Comparison of ENCODE assay signal across 11 cellular contexts in genomic region chr5:55923873-55924500, GRCh38.
DNase-seq lines count a peak whose midpoint lies in the region; ATAC-seq, FAIRE-seq and TF ChIP-seq lines count a peak whose summit lies in the region.
"Had no signal": no experiment of that assay in that cellular context is flagged by ENCODE, and none has a peak within 500 bp of the region (broad histone marks: within the 10 kb centered on the region; RNA-seq: fewer than 3 reads in every experiment).

No MANE protein-coding gene starts in this region.

- ATAC-seq in K562, result peak; percentile 22; the same call in 2 of the 3 replicates

- H4K91ac ChIP-seq in H9 (ENCODE audit: insufficient read length, low read depth, low read length), result no peak overlapping the region
- peak overlapping the region; percentile 32 for H4K91ac ChIP-seq in trophoblast cell (ENCODE audit: low read depth, low read length)

- no peak for TF ChIP-seq EP300 in K562 (IDR thresholded peaks at IDR 0.05; ENCODE audit: low read length)

- BruUV-seq in K562 (replicated peaks; lab: Mats Ljungman, UMichigan), result no TSS peak

- H2BK12ac ChIP-seq in H9 (ENCODE audit: insufficient read length, low read depth, low read length) (no peak overlapping the region), trophoblast cell (ENCODE audit: low read length) (peak overlapping the region; percentile 23)

- H3K18ac ChIP-seq in H9 (ENCODE audit: insufficient read length, low read depth, low read length) (peak overlapping the region; percentile 4), trophoblast cell (ENCODE audit: low read length) (no peak overlapping the region)

- H3K27ac Mint-ChIP-seq in activated CD4-positive, alpha-beta memory T cell treated with anti-CD3 and anti-CD28 coated beads, Interleukin-2, amount 10 ng/mL, durations not matched to agents 7 days and 5 days, result no peak overlapping the region
- H3K27ac Mint-ChIP-seq in activated CD4-positive, alpha-beta memory T cell treated with anti-CD3 and anti-CD28 coated beads for 36 hours, result no peak overlapping the region
- no peak overlapping the region; a peak in 1 of 7 replicates for H3K27ac Mint-ChIP-seq in H9

- no peak overlapping the region for H2BK15ac ChIP-seq in H9 (ENCODE audit: low read depth, low read length)

- H3K14ac ChIP-seq in H9 (ENCODE audit: insufficient read depth, low read length) (no peak overlapping the region), trophoblast cell (ENCODE audit: low read length) (no peak overlapping the region)

- no peak overlapping the region for H3K56ac ChIP-seq in H9 (ENCODE audit: insufficient read length, low read depth, low read length)

- H3K79me2 ChIP-seq in H9 (ENCODE audit: insufficient read depth, low read length) (no peaks in the 10 kb centered on the region), K562 (ENCODE audit: control insufficient read depth, insufficient read depth, low read length) (no peaks in the 10 kb centered on the region), trophoblast cell (ENCODE audit: control insufficient read depth, insufficient read depth, low read length, poor library complexity) (no peaks in the 10 kb centered on the region)
- H3K79me2 ChIP-seq: hepatocyte had no signal

- no peaks in the 10 kb centered on the region for H3K9me3 Mint-ChIP-seq in activated CD4-positive, alpha-beta memory T cell treated with anti-CD3 and anti-CD28 coated beads, Interleukin-2, amount 10 ng/mL, durations not matched to agents 7 days and 5 days
- no peaks in the 10 kb centered on the region for H3K9me3 Mint-ChIP-seq in activated CD4-positive, alpha-beta memory T cell treated with anti-CD3 and anti-CD28 coated beads for 36 hours
- no peaks in the 10 kb centered on the region for H3K9me3 Mint-ChIP-seq in H9

- H3T11ph ChIP-seq in H9 (ENCODE audit: low read length), result no peak overlapping the region

- H3K23me2 ChIP-seq in H9 (ENCODE audit: insufficient read length, low read depth, low read length, poor library complexity, severe bottlenecking), result no peaks in the 10 kb centered on the region

- no peaks in the 10 kb centered on the region for H3K36me3 ChIP-seq in K562 (ENCODE audit: control insufficient read depth, insufficient read depth, low read length)
- no peaks in the 10 kb centered on the region for H3K36me3 ChIP-seq in trophoblast cell (ENCODE audit: control insufficient read depth in 1 of 2, insufficient read depth in 2 of 2, low read length in 2 of 2)

- H3K9ac ChIP-seq in H9 (ENCODE audit: extremely low read depth, insufficient read length, low read length) (no peak overlapping the region), K562 (ENCODE audit: insufficient read depth in 1 of 2, low read depth in 2 of 2, low read length in 2 of 2) (no peak overlapping the region), trophoblast cell (ENCODE audit: low read length) (no peak overlapping the region)

- H3K9me3 ChIP-seq in H9 (ENCODE audit: control insufficient read depth, low read depth, low read length) (no peaks in the 10 kb centered on the region), K562 (replicated peaks; ENCODE audit: control insufficient read depth, insufficient read depth, low read depth, low read length) (no peaks in the 10 kb centered on the region), trophoblast cell (ENCODE audit: insufficient read depth, low read depth, low read length) (no peaks in the 10 kb centered on the region)

- no peak for FAIRE-seq in K562 (lab: Jason Lieb, UNC)

- H3K4me2 ChIP-seq in H9 (ENCODE audit: insufficient read depth, insufficient read length, low read length) (no peak overlapping the region), K562 (ENCODE audit: insufficient read depth, low read length) (no peak overlapping the region), trophoblast cell (ENCODE audit: low read length) (no peak overlapping the region)

- peaks cover 29% of the 10 kb centered on the region for H3K4me1 Mint-ChIP-seq in activated CD4-positive, alpha-beta memory T cell treated with anti-CD3 and anti-CD28 coated beads, Interleukin-2, amount 10 ng/mL, durations not matched to agents 7 days and 5 days
- peaks cover 21% of the 10 kb centered on the region for H3K4me1 Mint-ChIP-seq in activated CD4-positive, alpha-beta memory T cell treated with anti-CD3 and anti-CD28 coated beads for 36 hours (ENCODE audit: low read depth)
- H3K4me1 Mint-ChIP-seq in H9, result peaks cover 11 to 13% of the 10 kb centered on the region in 2 experiments; a peak in 3 of 4 replicates

- H2BK5ac ChIP-seq in H9 (ENCODE audit: insufficient read length, low read length) (no peak overlapping the region), trophoblast cell (ENCODE audit: low read depth, low read length, poor library complexity) (no peak overlapping the region)

- H3K27me3 ChIP-seq in H9 (ENCODE audit: insufficient read depth, low read length), result no peaks in the 10 kb centered on the region
- H3K27me3 ChIP-seq in K562 (ENCODE audit: control insufficient read depth in 2 of 2, insufficient read depth in 2 of 2, low read length in 2 of 2), result peaks cover 3 to 34% of the 10 kb centered on the region in 2 experiments; a peak in 2 of 5 replicates
- no peaks in the 10 kb centered on the region for H3K27me3 ChIP-seq in trophoblast cell (ENCODE audit: insufficient read depth, low read length)
- H3K27me3 ChIP-seq: hepatocyte had no signal

- no peak overlapping the region for H3K27ac ChIP-seq in H9 (ENCODE audit: insufficient read length, low read depth, low read length)
- no peak overlapping the region for H3K27ac ChIP-seq in K562 (ENCODE audit: extremely low read depth, low read depth, low read length)
- no peak overlapping the region for H3K27ac ChIP-seq in trophoblast cell (ENCODE audit: low read depth, low read length)
- H3K27ac ChIP-seq: hepatocyte had no signal

- CTCF ChIA-PET in activated CD4-positive, alpha-beta memory T cell treated with anti-CD3 and anti-CD28 coated beads, Interleukin-2, amount 10 ng/mL, durations not matched to agents 7 days and 5 days (lab: Charles Lee), result interaction anchor here (0.6 to 1.4 kb wide), 3 partner anchors 9 to 1073 kb away, joined by 4 to 7 read pairs (median 6); no protein-coding TSS in a partner anchor
- CTCF ChIA-PET in activated CD4-positive, alpha-beta memory T cell treated with anti-CD3 and anti-CD28 coated beads for 36 hours (lab: Charles Lee), result interaction anchor here (0.6 to 3.1 kb wide), 3 partner anchors 13 to 416 kb away, joined by 3 to 23 read pairs (median 7); no protein-coding TSS in a partner anchor
- CTCF ChIA-PET in K562 (lab: Yijun Ruan, JAX; ENCODE audit: low intra/inter-chr PET ratio), result no interaction called here

- H4K20me1 ChIP-seq in H9 (ENCODE audit: control insufficient read depth, insufficient read depth, insufficient read length) (no peaks in the 10 kb centered on the region), K562 (replicated peaks; ENCODE audit: control insufficient read depth, insufficient read depth, low read length) (peaks cover 9% of the 10 kb centered on the region)

- no peak for DNase-seq in activated CD4-positive, alpha-beta memory T cell treated with anti-CD3 and anti-CD28 coated beads, Interleukin-2, amount 10 ng/mL, durations not matched to agents 7 days and 5 days
- no peak for DNase-seq in activated CD4-positive, alpha-beta memory T cell treated with anti-CD3 and anti-CD28 coated beads for 36 hours
- no peak for DNase-seq in H9
- no peak for DNase-seq in K562 (ENCODE audit: extremely low read depth in 1 of 4, low spot score in 3 of 4)
- DNase-seq in trophoblast cell, result no peak
- no peak for DNase-seq in H4 (ENCODE audit: low spot score)
- no peak for DNase-seq in NCI-H524 (lab: John Stamatoyannopoulos, UW)
- DNase-seq in activated CD4-positive, CD25-positive, alpha-beta regulatory T cell treated with anti-CD3 and anti-CD28 coated beads, Interleukin-2, amount 50 U/mL, for 72 hours, result no peak
- DNase-seq: NCI-H446; stimulated activated CD4-positive, alpha-beta T cell treated with anti-CD3 and anti-CD28 coated beads, Interleukin-12 subunit alpha, Interleukin-12 subunit beta, amount 100 ng/mL, for 4 hours had no signal

- no peaks in the 10 kb centered on the region for H3K4me1 ChIP-seq in H9 (ENCODE audit: insufficient read depth, low read length)
- peaks cover 4 to 7% of the 10 kb centered on the region in 2 experiments; a peak in 3 of 5 replicates for H3K4me1 ChIP-seq in K562 (replicated peaks in 1 of 2; ENCODE audit: control insufficient read depth in 2 of 2, insufficient read depth in 2 of 2, low read length in 2 of 2)
- H3K4me1 ChIP-seq in trophoblast cell (ENCODE audit: control insufficient read depth in 1 of 2, insufficient read depth in 2 of 2, low read length in 2 of 2), result peaks cover 4% of the 10 kb centered on the region in 2 experiments

- TF ChIP-seq RAD21 in K562 (CRISPR knock-in tag; conservative IDR thresholded peaks at IDR 0.05 in 1 of 2, IDR thresholded peaks at IDR 0.05 in 1 of 2), result no peak

- H3K9me1 ChIP-seq in K562 (ENCODE audit: control insufficient read depth, insufficient read depth, low read length), result no peaks in the 10 kb centered on the region

- TF ChIP-seq CTCF in H9 (conservative IDR thresholded peaks at IDR 0.05), result no peak
- no peak for TF ChIP-seq CTCF in K562 (IDR thresholded peaks at IDR 0.05 in 2 of 3, conservative IDR thresholded peaks at IDR 0.05 in 1 of 3; ENCODE audit: insufficient read depth in 2 of 3, low read depth in 1 of 3, low read length in 3 of 3)

- no CpG with 5 or more reads among the region's 9 CpGs for WGBS in H9 (ENCODE audit: extremely low coverage, insufficient read length, low lambda C conversion rate)
- WGBS in K562 (ENCODE audit: insufficient coverage, low coverage, missing lambda C conversion rate), result 36% methylated on average over 9 of the region's 9 CpGs
- no CpG with 5 or more reads among the region's 9 CpGs for WGBS in trophoblast cell (ENCODE audit: extremely low coverage, insufficient coverage, insufficient read length)

- TF ChIP-seq POLR2A in K562 (conservative IDR thresholded peaks at IDR 0.05), result no peak

- no peak overlapping the region for H4K5ac ChIP-seq in H9 (ENCODE audit: insufficient read length, low read depth, low read length)

- no peaks in the 10 kb centered on the region for H3K36me3 Mint-ChIP-seq in activated CD4-positive, alpha-beta memory T cell treated with anti-CD3 and anti-CD28 coated beads, Interleukin-2, amount 10 ng/mL, durations not matched to agents 7 days and 5 days (ENCODE audit: low read depth)
- H3K36me3 Mint-ChIP-seq in activated CD4-positive, alpha-beta memory T cell treated with anti-CD3 and anti-CD28 coated beads for 36 hours, result no peaks in the 10 kb centered on the region
- no peaks in the 10 kb centered on the region for H3K36me3 Mint-ChIP-seq in H9 (ENCODE audit: insufficient read depth in 1 of 3, low read depth in 3 of 3)

- no peak overlapping the region for H2BK20ac ChIP-seq in H9 (ENCODE audit: low read depth, low read length, poor library complexity, severe bottlenecking)

- H3K4ac ChIP-seq in H9 (ENCODE audit: low read depth, low read length), result no peak overlapping the region
- H3K4ac ChIP-seq in trophoblast cell (ENCODE audit: low read depth, low read length), result no peak overlapping the region

- H3K27me3 Mint-ChIP-seq in activated CD4-positive, alpha-beta memory T cell treated with anti-CD3 and anti-CD28 coated beads, Interleukin-2, amount 10 ng/mL, durations not matched to agents 7 days and 5 days, result no peaks in the 10 kb centered on the region
- H3K27me3 Mint-ChIP-seq in activated CD4-positive, alpha-beta memory T cell treated with anti-CD3 and anti-CD28 coated beads for 36 hours, result no peaks in the 10 kb centered on the region
- no peaks in the 10 kb centered on the region for H3K27me3 Mint-ChIP-seq in H9 (ENCODE audit: low read depth)

- H3K23ac ChIP-seq in H9 (ENCODE audit: insufficient read length, low read depth, low read length) (no peak overlapping the region), trophoblast cell (ENCODE audit: low read length) (no peak overlapping the region)

- H2AK5ac ChIP-seq in H9 (ENCODE audit: insufficient read length, low read length) (no peak overlapping the region), trophoblast cell (ENCODE audit: low read length) (peak overlapping the region; percentile 86)

- in situ Hi-C loops in K562 (cut with MboI), result no loop called here

- H2AFZ ChIP-seq in H9 (ENCODE audit: low read length) (no peak overlapping the region), K562 (ENCODE audit: low read depth, low read length) (peak overlapping the region; percentile 79), trophoblast cell (ENCODE audit: insufficient read depth, low read length, poor library complexity) (no peak overlapping the region)
- H2AFZ ChIP-seq: hepatocyte had no signal

- H3K79me1 ChIP-seq in H9 (ENCODE audit: insufficient read depth, low read depth, low read length, poor library complexity, severe bottlenecking) (no peaks in the 10 kb centered on the region), trophoblast cell (ENCODE audit: low read length) (peaks cover 14% of the 10 kb centered on the region)

- POLR2A ChIA-PET in activated CD4-positive, alpha-beta memory T cell treated with anti-CD3 and anti-CD28 coated beads, Interleukin-2, amount 10 ng/mL, durations not matched to agents 7 days and 5 days (lab: Charles Lee), result interaction anchor here (2.3 to 4.0 kb wide), 2 partner anchors 11 to 21 kb away, joined by 7 to 15 read pairs; no protein-coding TSS in a partner anchor
- POLR2A ChIA-PET in activated CD4-positive, alpha-beta memory T cell treated with anti-CD3 and anti-CD28 coated beads for 36 hours (lab: Charles Lee), result no interaction called here
- POLR2A ChIA-PET in K562 (lab: Yijun Ruan, JAX), result interaction anchor here (0.6 to 2.5 kb wide), 4 partner anchors 9 to 148 kb away, joined by 3 to 8 read pairs (median 3); no protein-coding TSS in a partner anchor

- H3K4me3 Mint-ChIP-seq in activated CD4-positive, alpha-beta memory T cell treated with anti-CD3 and anti-CD28 coated beads, Interleukin-2, amount 10 ng/mL, durations not matched to agents 7 days and 5 days, result peak overlapping the region; percentile 81
- H3K4me3 Mint-ChIP-seq in activated CD4-positive, alpha-beta memory T cell treated with anti-CD3 and anti-CD28 coated beads for 36 hours, result no peak overlapping the region
- H3K4me3 Mint-ChIP-seq in H9, result no peak overlapping the region

- H3K4me3 ChIP-seq in K562 (no peak overlapping the region), trophoblast cell (ENCODE audit: low read depth, low read length) (no peak overlapping the region)
- H3K4me3 ChIP-seq: hepatocyte had no signal

- no peak overlapping the region for H4K12ac ChIP-seq in trophoblast cell (ENCODE audit: low read depth, low read length)

- intact Hi-C loops in activated CD4-positive, alpha-beta memory T cell treated with anti-CD3 and anti-CD28 coated beads for 36 hours (cut with micrococcal nuclease), result loop anchor here (5.0 to 10.0 kb wide), 2 partner anchors 212 to 749 kb away; partner anchors contain the start of genes CDC20B and SLC38A9
- intact Hi-C loops in K562 (cut with micrococcal nuclease), result no loop called here

- H4K8ac ChIP-seq in H9 (replicated peaks; ENCODE audit: insufficient read length, low read depth, low read length) (no peak overlapping the region), trophoblast cell (ENCODE audit: low read depth, low read length) (no peak overlapping the region)

- H2BK120ac ChIP-seq in H9 (ENCODE audit: low read depth, low read length, poor library complexity, severe bottlenecking) (no peak overlapping the region), trophoblast cell (ENCODE audit: insufficient read depth, low read length, poor library complexity) (no peak overlapping the region)
